11 cellular contexts compared by ENCODE assay signal in the genomic region with DNA sequence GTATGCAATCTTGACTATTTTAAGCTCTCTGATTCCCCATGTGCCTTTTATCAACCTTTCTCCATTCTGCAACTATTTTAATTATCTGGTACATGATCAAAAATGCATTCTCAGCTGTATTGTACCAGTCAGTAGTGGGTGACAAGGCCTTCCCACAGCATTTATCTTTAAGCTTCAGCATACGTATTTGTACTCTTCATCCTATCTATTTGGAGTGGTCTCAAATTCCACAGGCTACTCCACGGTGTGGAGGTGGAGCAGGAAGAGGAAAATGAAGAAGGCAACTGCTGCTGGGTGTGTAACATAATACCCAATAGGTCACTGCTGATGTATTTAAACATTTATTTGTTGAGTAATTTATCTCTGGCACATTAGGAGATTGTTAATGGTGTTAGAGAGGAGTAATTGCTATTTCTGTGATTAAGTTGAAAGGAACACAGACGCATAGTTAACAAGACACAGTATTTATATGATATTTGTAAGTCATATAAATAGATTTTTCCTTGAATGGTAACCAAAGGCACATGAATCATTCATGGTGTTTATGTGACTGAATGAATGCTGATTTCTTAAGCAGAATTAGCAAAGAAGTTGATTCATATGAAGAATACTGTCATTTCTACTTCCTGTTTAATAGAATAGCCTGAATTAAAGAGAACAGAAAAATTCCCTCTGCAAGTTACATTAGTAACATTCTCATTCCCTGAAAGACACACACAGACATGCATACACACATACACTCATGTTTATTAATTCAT.
DNase-seq lines count a peak whose midpoint lies in the region; ATAC-seq and TF ChIP-seq lines count a peak whose summit lies in the region.
"Had no signal": no experiment of that assay in that cellular context is flagged by ENCODE, and none has a peak within 500 bp of the region (broad histone marks: within the 10 kb centered on the region; RNA-seq: fewer than 3 reads in every experiment).

No MANE protein-coding gene starts in this region.

- TF ChIP-seq EP300 in tibial nerve (IDR thresholded peaks at IDR 0.05), result no peak

- TF ChIP-seq CTCF in tibial nerve (IDR thresholded peaks at IDR 0.05), result no peak
- TF ChIP-seq CTCF in Caco-2 (IDR thresholded peaks at IDR 0.05; ENCODE audit: insufficient read depth in 1 of 2, low read depth in 1 of 2, low read length in 1 of 2, severe bottlenecking in 1 of 2, unreplicated experiment in 1 of 2), result no peak

- H3K79me2 ChIP-seq in GM23248 (ENCODE audit: insufficient read depth), result no peaks in the 10 kb centered on the region
- H3K79me2 ChIP-seq: parathyroid adenoma had no signal

- no peaks in the 10 kb centered on the region for H4K20me1 ChIP-seq in GM23248 (ENCODE audit: insufficient read depth)

- H3K27ac ChIP-seq in GM23248, result peak overlapping the region; percentile 72
- no peak overlapping the region for H3K27ac ChIP-seq in tibial nerve
- H3K27ac ChIP-seq: esophagus muscularis mucosa, parathyroid adenoma had no signal

- H3K9me2 ChIP-seq in GM23248 (ENCODE audit: insufficient read depth), result no peaks in the 10 kb centered on the region

- peaks cover 56% of the 10 kb centered on the region for H3F3A ChIP-seq in GM23248 (ENCODE audit: insufficient read depth)

- intact Hi-C loops in Caco-2 (cut with micrococcal nuclease; ENCODE audit: unreplicated experiment), result no loop called here

- H3K36me3 Mint-ChIP-seq in Caco-2 (ENCODE audit: insufficient read depth, unreplicated experiment), result no peaks in the 10 kb centered on the region

- POLR2A ChIA-PET in Caco-2 (lab: Charles Lee), result no interaction called here

- in situ Hi-C loops in GM23248 (cut with MboI), result no loop called here

- H3K4me1 ChIP-seq in GM23248 (ENCODE audit: insufficient read depth), result peaks cover 53% of the 10 kb centered on the region
- H3K4me1 ChIP-seq in tibial nerve, result peaks cover 0 to 5% (median 1%) of the 10 kb centered on the region in 4 donors
- peaks cover 37% of the 10 kb centered on the region for H3K4me1 ChIP-seq in Caco-2
- H3K4me1 ChIP-seq: parathyroid adenoma had no signal

- H3K9me3 ChIP-seq in GM23248 (ENCODE audit: low read depth) (no peaks in the 10 kb centered on the region), tibial nerve (no peaks in the 10 kb centered on the region), Caco-2 (no peaks in the 10 kb centered on the region)
- H3K9me3 ChIP-seq: esophagus muscularis mucosa had no signal

- no peak for TF ChIP-seq POLR2A in tibial nerve (IDR thresholded peaks at IDR 0.05)

- ATAC-seq in GM19035 (IDR thresholded peaks at IDR 0.05; ENCODE audit: unreplicated experiment), result no peak

- CTCF ChIA-PET in Caco-2 (lab: Charles Lee), result no interaction called here

- H3K27me3 ChIP-seq in GM23248 (replicated peaks; ENCODE audit: insufficient read depth) (no peaks in the 10 kb centered on the region), tibial nerve (no peaks in the 10 kb centered on the region), Caco-2 (replicated peaks; ENCODE audit: control insufficient read depth, insufficient read depth, low read length) (no peaks in the 10 kb centered on the region)
- H3K27me3 ChIP-seq: esophagus muscularis mucosa had no signal

- peak overlapping the region; percentile 52 for H3K4me2 ChIP-seq in GM23248 (ENCODE audit: unreplicated experiment)

- WGBS in GM23248 (ENCODE audit: low coverage in 1 of 2, low lambda C conversion rate in 2 of 2, missing lambda C conversion rate in 2 of 2), 2 experiments, result 1% methylated on average over 3 of the region's 3 CpGs
- 25 to 34% methylated on average over 3 of the region's 3 CpGs for WGBS in tibial nerve, 2 donors

- H3K27ac Mint-ChIP-seq in Caco-2 (ENCODE audit: unreplicated experiment), result no peak overlapping the region

- no TSS peak for BruUV-seq in Caco-2 (replicated peaks; lab: Mats Ljungman, UMichigan)

- H2AFZ ChIP-seq in GM23248, result no peak overlapping the region
- H2AFZ ChIP-seq: parathyroid adenoma had no signal

- DNase-seq in DMS 273 (lab: John Stamatoyannopoulos, UW; ENCODE audit: unreplicated experiment) (peak; percentile 17), GM23248 (peak; percentile 78), NCI-H524 treated with DMSO at 0.1 percent for 48 hours (lab: John Stamatoyannopoulos, UW) (peak; percentile 9), foreskin melanocyte (peak; percentile 38), tibial nerve (ENCODE audit: low spot score in 2 of 2) (no peak), pons (ENCODE audit: low spot score) (no peak), Caco-2 (no peak)
- DNase-seq: NCI-H1930 had no signal

- H3K27me3 Mint-ChIP-seq in Caco-2 (ENCODE audit: insufficient read depth, unreplicated experiment), result no peaks in the 10 kb centered on the region

- H3K4me1 Mint-ChIP-seq in Caco-2 (ENCODE audit: low read depth, unreplicated experiment), result peaks cover 37% of the 10 kb centered on the region

- no peaks in the 10 kb centered on the region for H3K9me3 Mint-ChIP-seq in Caco-2 (ENCODE audit: unreplicated experiment)

- H3K9ac ChIP-seq in GM23248, result peak overlapping the region; percentile 22; the same call in 1 of the 2 replicates
- H3K9ac ChIP-seq: parathyroid adenoma had no signal

- H3K4me3 ChIP-seq in GM23248, result peak overlapping the region; percentile 7; the same call in 1 of the 2 replicates
- no peak overlapping the region for H3K4me3 ChIP-seq in tibial nerve
- no peak overlapping the region for H3K4me3 ChIP-seq in Caco-2 (ENCODE audit: low read depth, low read length)
- H3K4me3 ChIP-seq: esophagus muscularis mucosa had no signal

- H3K36me3 ChIP-seq in GM23248 (ENCODE audit: low read depth), result no peaks in the 10 kb centered on the region
- no peaks in the 10 kb centered on the region for H3K36me3 ChIP-seq in tibial nerve
- no peaks in the 10 kb centered on the region for H3K36me3 ChIP-seq in Caco-2 (ENCODE audit: control insufficient read depth, insufficient read depth, low read length)
- H3K36me3 ChIP-seq: esophagus muscularis mucosa had no signal

- H3K4me3 Mint-ChIP-seq in Caco-2 (ENCODE audit: unreplicated experiment), result no peak overlapping the region

Comparison
In these comparisons a context has a peak if more than half of its experiments do, and no peak if none do; other contexts are left out.
1. DNase-seq: peak in DMS 273 (single experiment), GM23248 (single experiment), NCI-H524 treated with DMSO at 0.1 percent for 48 hours (single experiment) and foreskin melanocyte (single experiment); none in tibial nerve (0 of 2), pons (single experiment) and Caco-2 (0 of 2).